9 cellular contexts compared by ENCODE assay signal in the genomic region with DNA sequence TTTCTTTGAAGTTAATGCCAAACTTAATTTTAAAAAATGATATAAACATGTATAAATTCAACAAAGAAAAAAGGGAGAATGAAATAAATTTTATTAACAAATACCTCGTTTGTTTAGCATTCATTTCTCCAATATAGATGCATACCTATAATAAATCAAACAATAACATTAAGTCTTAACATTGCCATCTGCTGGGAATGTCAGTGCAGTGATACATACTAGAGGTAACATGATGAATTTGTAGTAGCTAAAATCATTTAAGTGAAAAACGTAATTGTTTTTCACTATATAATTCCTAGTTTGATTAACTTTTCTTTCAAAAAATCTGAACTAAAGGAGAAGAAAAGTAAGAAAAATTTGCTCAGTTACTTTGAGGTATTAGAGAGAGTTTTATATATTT.
DNase-seq lines count a peak whose midpoint lies in the region; ATAC-seq and TF ChIP-seq lines count a peak whose summit lies in the region.
"Had no signal": no experiment of that assay in that cellular context is flagged by ENCODE, and none has a peak within 500 bp of the region (broad histone marks: within the 10 kb centered on the region; RNA-seq: fewer than 3 reads in every experiment).

No MANE protein-coding gene starts in this region.

- no TSS peak for BruUV-seq in Calu3 (replicated peaks; lab: Mats Ljungman, UMichigan)

- no peak for TF ChIP-seq POLR2A in right lobe of liver (IDR thresholded peaks at IDR 0.05)

- CTCF ChIA-PET in Calu3 (lab: Charles Lee): no interaction called here

- H3K36me3 Mint-ChIP-seq in brain: no peaks in the 10 kb centered on the region
- no peaks in the 10 kb centered on the region for H3K36me3 Mint-ChIP-seq in Calu3 (ENCODE audit: insufficient read depth, unreplicated experiment)

- TF ChIP-seq CTCF in brain (conservative IDR thresholded peaks at IDR 0.05) (peak; percentile 39 to 50), right lobe of liver (IDR thresholded peaks at IDR 0.05) (peak; percentile 6 to 19 (median 15)), Calu3 (IDR thresholded peaks at IDR 0.05; ENCODE audit: unreplicated experiment) (no peak)

- no peak overlapping the region for H3K27ac ChIP-seq in right lobe of liver

- peak; percentile 33; the same call in 1 of the 2 replicates for TF ChIP-seq RAD21 in Ishikawa (IDR thresholded peaks at IDR 0.05; ENCODE audit: low read depth)

- no peaks in the 10 kb centered on the region for H3K9me3 ChIP-seq in right lobe of liver

- H3K27me3 ChIP-seq in right lobe of liver: no peaks in the 10 kb centered on the region

- H3K27me3 Mint-ChIP-seq in brain: no peaks in the 10 kb centered on the region
- no peaks in the 10 kb centered on the region for H3K27me3 Mint-ChIP-seq in Calu3 (ENCODE audit: unreplicated experiment)

- peaks cover 14% of the 10 kb centered on the region for H3K4me1 Mint-ChIP-seq in brain
- H3K4me1 Mint-ChIP-seq in Calu3 (ENCODE audit: low read depth, unreplicated experiment): no peaks in the 10 kb centered on the region

- H3K27ac Mint-ChIP-seq in brain (no peak overlapping the region), Calu3 (ENCODE audit: unreplicated experiment) (no peak overlapping the region)

- ATAC-seq in right lobe of liver: no peak
- ATAC-seq in HG02840 (IDR thresholded peaks at IDR 0.05; ENCODE audit: low FRiP score, unreplicated experiment): no peak

- H3K36me3 ChIP-seq in right lobe of liver: no peaks in the 10 kb centered on the region

- H3K4me3 ChIP-seq in right lobe of liver: no peak overlapping the region

- H3K4me3 Mint-ChIP-seq in brain: no peak overlapping the region
- no peak overlapping the region for H3K4me3 Mint-ChIP-seq in Calu3 (ENCODE audit: low read depth, unreplicated experiment)

- no peaks in the 10 kb centered on the region for H3K4me1 ChIP-seq in right lobe of liver

- DNase-seq in DMS53 (lab: John Stamatoyannopoulos, UW): peak; percentile 11
- DNase-seq in DMS53 treated with DMSO at 0.1 percent for 48 hours (lab: John Stamatoyannopoulos, UW; ENCODE audit: unreplicated experiment): no peak
- no peak for DNase-seq in right lobe of liver
- DNase-seq in Calu3: no peak
- no peak for DNase-seq in stimulated activated CD4-positive, alpha-beta T cell treated with anti-CD3 and anti-CD28 coated beads, Interleukin-4, amount 100 ng/mL, for 4 hours
- DNase-seq: NCI-H146 had no signal

- WGBS in right lobe of liver (ENCODE audit: insufficient coverage, low coverage, low lambda C conversion rate, missing lambda C conversion rate): 33% methylated on average over 2 of the region's 2 CpGs

- intact Hi-C loops in right lobe of liver (cut with DNase I): no loop called here
- intact Hi-C loops in Calu3 (cut with micrococcal nuclease; ENCODE audit: unreplicated experiment): loop anchor here (5.0 kb wide), 1 partner anchor 522 kb away; no protein-coding TSS in a partner anchor

- no peak for TF ChIP-seq EP300 in Ishikawa (IDR thresholded peaks at IDR 0.05; ENCODE audit: borderline replicate concordance)

- H3K9me3 Mint-ChIP-seq in brain (peaks cover 0 to 10% (median 7%) of the 10 kb centered on the region in 5 experiments), Calu3 (ENCODE audit: low read depth, unreplicated experiment) (no peaks in the 10 kb centered on the region)

TF ChIP-seq in Ishikawa, 13 proteins besides CTCF, POLR2A, EP300 and RAD21:
- no peak for TF ChIP-seq USF1 (IDR thresholded peaks at IDR 0.05)
- TF ChIP-seq REST (IDR thresholded peaks at IDR 0.05; ENCODE audit: low read depth): no peak
- no peak for TF ChIP-seq TEAD4 (IDR thresholded peaks at IDR 0.05)
- TF ChIP-seq CEBPB (IDR thresholded peaks at IDR 0.05): no peak
- no peak for TF ChIP-seq TCF12 (IDR thresholded peaks at IDR 0.05; ENCODE audit: low read depth)
- TF ChIP-seq FOXM1 (IDR thresholded peaks at IDR 0.05; ENCODE audit: borderline replicate concordance, low read depth): no peak
- no peak for TF ChIP-seq CREB1 (IDR thresholded peaks at IDR 0.05; ENCODE audit: low read depth)
- no peak for TF ChIP-seq YY1 (IDR thresholded peaks at IDR 0.05; ENCODE audit: low read depth)
- TF ChIP-seq ZBTB7A (IDR thresholded peaks at IDR 0.05; ENCODE audit: low read depth): no peak
- TF ChIP-seq TAF1 (IDR thresholded peaks at IDR 0.05; ENCODE audit: low read depth): no peak
- no peak for TF ChIP-seq EGR1 (IDR thresholded peaks at IDR 0.05)
- TF ChIP-seq, protein P1, sequence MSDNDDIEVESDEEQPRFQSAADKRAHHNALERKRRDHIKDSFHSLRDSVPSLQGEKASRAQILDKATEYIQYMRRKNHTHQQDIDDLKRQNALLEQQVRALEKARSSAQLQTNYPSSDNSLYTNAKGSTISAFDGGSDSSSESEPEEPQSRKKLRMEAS (IDR thresholded peaks at IDR 0.05): no peak
- TF ChIP-seq NFIC (IDR thresholded peaks at IDR 0.05): no peak
TF ChIP-seq in Ishikawa: peak in this region for 0.
